ENCODE assay signal across 16 cellular contexts in the genomic region with DNA sequence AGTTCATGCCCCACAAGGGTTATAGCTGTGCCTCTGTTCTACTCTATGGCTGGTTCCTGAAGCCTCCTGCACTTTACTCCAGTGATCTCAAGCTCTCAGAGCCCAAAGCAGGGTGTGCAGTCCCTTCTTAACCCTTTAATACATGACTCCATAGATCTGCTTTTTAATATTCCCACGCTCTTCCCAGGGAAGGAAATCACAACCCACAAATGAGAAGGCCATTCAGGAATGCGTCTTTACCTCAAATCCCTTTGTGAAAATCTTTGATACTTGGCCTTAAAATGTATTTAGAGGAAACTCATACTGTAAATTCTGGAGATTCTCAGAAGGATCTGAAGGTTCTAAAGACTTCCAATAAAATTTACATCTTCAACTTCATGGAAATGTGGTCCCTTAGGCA. TPM values are rescaled to one million over a fixed set of nuclear protein-coding genes. Genes with fewer than 3 reads are reported as not detected.
DNase-seq lines count a peak whose midpoint lies in the region; ATAC-seq and TF ChIP-seq lines count a peak whose summit lies in the region.
"Had no signal": no experiment of that assay in that cellular context is flagged by ENCODE, and none has a peak within 500 bp of the region (broad histone marks: within the 10 kb centered on the region; RNA-seq: fewer than 3 reads in every experiment).

No MANE protein-coding gene starts in this region.

- TF ChIP-seq CTCF in AG10803 (conservative IDR thresholded peaks at IDR 0.05; ENCODE audit: low read length), result no peak
- no peak for TF ChIP-seq CTCF in fibroblast of villous mesenchyme (IDR thresholded peaks at IDR 0.05; ENCODE audit: insufficient read depth, low read depth, low read length)

- no peak overlapping the region for H3K27ac ChIP-seq in caudate nucleus (ENCODE audit: low read depth, low read length)
- H3K27ac ChIP-seq: pancreas had no signal

- ATAC-seq in SK-N-SH treated with all-trans-retinoic acid at 6 μM for 48 hours, result peak; percentile 53
- ATAC-seq in sciatic nerve, result peak; percentile 13
- ATAC-seq in GM19395 (IDR thresholded peaks at IDR 0.05; ENCODE audit: unreplicated experiment), result no peak
- ATAC-seq in GM18868 (IDR thresholded peaks at IDR 0.05; ENCODE audit: unreplicated experiment), result no peak

- H3K4me3 ChIP-seq in AG10803 (ENCODE audit: low read length) (no peak overlapping the region), fibroblast of villous mesenchyme (ENCODE audit: low read depth, low read length) (peak overlapping the region; percentile 4)
- H3K4me3 ChIP-seq: HAP-1, pancreas had no signal

- intact Hi-C loops in sciatic nerve (cut with DNase I), result no loop called here

- DNase-seq in AG10803 (ENCODE audit: low read depth) (peak; percentile 86), fibroblast of villous mesenchyme (ENCODE audit: low read depth) (peak; percentile 68), sciatic nerve (ENCODE audit: low spot score) (no peak), caudate nucleus (lab: John Stamatoyannopoulos, UW) (no peak)
- DNase-seq in stimulated activated naive CD4-positive, alpha-beta T cell treated with Interleukin-2 at 50 U/mL for 16 hours (lab: John Stamatoyannopoulos, UW), result no peak
- DNase-seq: activated CD4-positive, alpha-beta T cell treated with anti-CD3 and anti-CD28 coated beads, Interleukin-2, amount 10 ng/mL, durations not matched to agents 24 days and 14 days; activated T-cell treated with anti-CD3 and anti-CD28 coated beads, Interleukin-2, amount 50 U/mL, for 48 hours; amniotic stem cell; KBM-7; NCI-H1417 treated with DMSO at 0.1 percent for 48 hours; pancreas; SIG-M5 had no signal

TF ChIP-seq in SK-N-SH treated with all-trans-retinoic acid at 6 μM for 48 hours, 23 proteins besides CTCF, POLR2A, EP300 and RAD21:
- TF ChIP-seq SNAI2 (CRISPR knock-in tag; IDR thresholded peaks at IDR 0.05) (no peak), CSDC2 (CRISPR knock-in tag; IDR thresholded peaks at IDR 0.05) (no peak)

RNA-seq across cellular contexts. Expression of a gene that starts 17.0 kb away (rescaled TPM):
- total RNA-seq in fibroblast of villous mesenchyme (146 and 259 TPM in 2 replicates), sciatic nerve (125 TPM)

Comparison
In these comparisons a context has a peak if more than half of its experiments do, and no peak if none do; other contexts are left out.
1. DNase-seq: peak in AG10803 (single experiment) and fibroblast of villous mesenchyme (single experiment); none in sciatic nerve (single experiment), stimulated activated naive CD4-positive, alpha-beta T cell treated with Interleukin-2 at 50 U/mL for 16 hours (single experiment) and caudate nucleus (0 of 61).
2. ATAC-seq: peak in SK-N-SH treated with all-trans-retinoic acid at 6 μM for 48 hours (single experiment) and sciatic nerve (single experiment); none in GM19395 (single experiment) and GM18868 (single experiment).